ENCODE assay signal across 8 cellular contexts in the genomic region with DNA sequence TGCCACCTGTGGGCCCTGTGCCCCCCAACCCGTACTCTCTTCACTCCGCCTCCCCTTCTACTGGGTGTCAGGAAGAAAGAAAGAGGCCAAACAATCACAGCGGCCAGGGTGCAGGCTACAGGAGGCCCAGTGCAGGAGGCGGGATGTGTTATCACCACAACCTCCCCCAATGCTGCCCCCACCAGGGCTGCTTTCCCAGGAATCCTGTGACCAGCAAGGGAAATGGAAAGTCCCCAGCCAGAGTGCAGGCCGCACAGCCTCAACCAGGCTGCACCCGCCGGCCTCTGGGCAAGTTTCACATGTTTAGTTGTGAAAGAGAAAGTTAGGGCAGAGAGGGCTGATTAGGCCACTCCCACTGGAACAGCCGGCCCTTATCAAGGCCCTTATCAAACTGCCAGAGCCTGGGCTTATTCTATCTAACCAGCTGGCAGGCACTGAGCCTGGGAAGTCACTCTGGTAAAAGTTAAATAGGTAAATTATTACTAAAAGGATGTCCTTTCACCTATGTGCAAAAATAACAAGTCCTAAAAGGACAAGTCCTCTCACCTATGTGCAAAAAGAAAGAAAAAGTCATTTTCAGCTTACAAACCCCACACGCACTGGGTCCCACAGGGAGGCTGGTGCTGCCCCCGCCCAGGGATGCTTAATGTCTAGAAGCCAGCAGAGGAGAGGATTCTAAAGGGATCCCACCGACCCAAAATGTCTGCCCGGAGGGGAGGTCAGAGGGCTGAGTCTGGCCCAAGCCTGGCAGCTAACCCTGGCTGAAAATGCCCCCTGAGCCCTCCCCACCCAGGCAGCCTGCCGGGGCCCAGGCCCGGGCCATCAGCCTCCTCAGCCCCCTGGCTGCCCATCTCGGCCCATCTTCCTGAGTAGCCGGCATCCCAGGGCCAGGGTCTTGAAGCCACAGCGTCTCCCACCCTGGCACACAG.
DNase-seq lines count a peak whose midpoint lies in the region; ATAC-seq, FAIRE-seq and TF ChIP-seq lines count a peak whose summit lies in the region.

No MANE protein-coding gene starts in this region.

- H3K27me3 ChIP-seq in parathyroid adenoma (ENCODE audit: control insufficient read depth, insufficient read depth, low read length) = no peaks in the 10 kb centered on the region

- no peaks in the 10 kb centered on the region for H3K9me3 ChIP-seq in parathyroid adenoma (ENCODE audit: control insufficient read depth, low read length)

- H2AFZ ChIP-seq in parathyroid adenoma = peak overlapping the region; percentile 52

- no peak overlapping the region for H3K9ac ChIP-seq in parathyroid adenoma

- no peak for TF ChIP-seq CTCF in parathyroid adenoma (IDR thresholded peaks at IDR 0.05)

- peak overlapping the region; percentile 59 for H3K27ac ChIP-seq in parathyroid adenoma

- H3K4me3 ChIP-seq in parathyroid adenoma (ENCODE audit: low read depth, low read length) = no peak overlapping the region

- no peak for TF ChIP-seq POLR2A in H54 (IDR thresholded peaks at IDR 0.05; ENCODE audit: low read depth, low read length)

- DNase-seq in GM03348 (ENCODE audit: low spot score) (peak; percentile 52), LoVo (ENCODE audit: low spot score) (peak; percentile 23), fibroblast of peridontal ligament (ENCODE audit: extremely low read depth) (peak; percentile 73), H54 (ENCODE audit: insufficient read length, low spot score) (no peak), anterior cingulate cortex (lab: John Stamatoyannopoulos, UW) (no peak)
- peak; percentile 76 for DNase-seq in activated CD8-positive, alpha-beta memory T cell treated with anti-CD3 and anti-CD28 coated beads, Interleukin-2, amount 50 U/mL, for 48 hours

- FAIRE-seq in H54 (lab: Jason Lieb, UNC) = no peak

- H3K4me1 ChIP-seq in parathyroid adenoma = peaks cover 23% of the 10 kb centered on the region

- H3K36me3 ChIP-seq in parathyroid adenoma (ENCODE audit: control insufficient read depth, insufficient read depth, low read length) = no peaks in the 10 kb centered on the region

- H3K79me2 ChIP-seq in parathyroid adenoma = no peaks in the 10 kb centered on the region

- ATAC-seq in GM21723 (IDR thresholded peaks at IDR 0.05; ENCODE audit: unreplicated experiment) = peak; percentile 80

- peak overlapping the region; percentile 7 for H3K4me2 ChIP-seq in parathyroid adenoma (ENCODE audit: low read length)

Comparison
In these comparisons a context has a peak if more than half of its experiments do, and no peak if none do; other contexts are left out.
1. DNase-seq: peak in GM03348 (single experiment), LoVo (single experiment), activated CD8-positive, alpha-beta memory T cell treated with anti-CD3 and anti-CD28 coated beads, Interleukin-2, amount 50 U/mL, for 48 hours (single experiment) and fibroblast of peridontal ligament (single experiment); none in H54 (single experiment) and anterior cingulate cortex (0 of 58).